Comparison of ENCODE assay signal across 9 cellular contexts in genomic region chr1:109399326-109399957, GRCh38. TPM values are rescaled to one million over a fixed set of nuclear protein-coding genes. Genes with fewer than 3 reads are reported as not detected.
DNase-seq lines count a peak whose midpoint lies in the region; ATAC-seq, FAIRE-seq and TF ChIP-seq lines count a peak whose summit lies in the region.
"Had no signal": no experiment of that assay in that cellular context is flagged by ENCODE, and none has a peak within 500 bp of the region (broad histone marks: within the 10 kb centered on the region; RNA-seq: fewer than 3 reads in every experiment).

No MANE protein-coding gene starts in this region.

- TF ChIP-seq EP300 in GM12878 (IDR thresholded peaks at IDR 0.05; ENCODE audit: borderline replicate concordance in 1 of 2, control insufficient read depth in 1 of 2, low read depth in 2 of 2, low read length in 2 of 2): no peak

- H2AFZ ChIP-seq in GM12878 (ENCODE audit: control insufficient read depth, low read depth, low read length): no peak overlapping the region

- H3K4me3 ChIP-seq in HFF-Myc (replicated peaks; ENCODE audit: low read depth, low read length): no peak overlapping the region
- H3K4me3 ChIP-seq in GM12878: no peak overlapping the region
- H3K4me3 ChIP-seq: skin epidermis had no signal

- H3K4me2 ChIP-seq in GM12878 (ENCODE audit: control insufficient read depth, insufficient read depth): no peak overlapping the region

- peak; percentile 16 for TF ChIP-seq CTCF in HFF-Myc (IDR thresholded peaks at IDR 0.05; ENCODE audit: low read depth, low read length, missing control alignments)
- peak; percentile 10 to 74 (median 46); a peak in 5 of 6 replicates for TF ChIP-seq CTCF in GM12878 (IDR thresholded peaks at IDR 0.05 in 2 of 3, conservative IDR thresholded peaks at IDR 0.05 in 1 of 3; ENCODE audit: control insufficient read depth in 2 of 3, extremely low read depth in 1 of 3, insufficient read depth in 1 of 3, low read depth in 3 of 3, low read length in 3 of 3)

- H3K27me3 ChIP-seq in GM12878 (replicated peaks in 1 of 2; ENCODE audit: control insufficient read depth in 2 of 2, insufficient read depth in 2 of 2, low read length in 1 of 2): peaks cover 1 to 4% of the 10 kb centered on the region in 2 experiments; a peak in 3 of 4 replicates

- no TSS peak for BruUV-seq in GM12878 (replicated peaks; lab: Mats Ljungman, UMichigan)

- H3K79me2 ChIP-seq in GM12878 (ENCODE audit: control insufficient read depth, insufficient read depth, low read length): no peaks in the 10 kb centered on the region

- POLR2A ChIA-PET in GM12878 (lab: Charles Lee): interaction anchor here (0.9 kb wide), 1 partner anchor 26 kb away, joined by 4 read pairs; no protein-coding TSS in a partner anchor

- TF ChIP-seq RAD21 in GM12878 (IDR thresholded peaks at IDR 0.05; ENCODE audit: insufficient read depth, low read depth, low read length): peak; percentile 76

- in situ Hi-C loops in Caki2 (cut with HindIII; ENCODE audit: low pct_unique_long_range_greater_than_20kb, low sequenced_read_pairs) (no loop called here), GM12878 (cut with MboI) (no loop called here)

- SMC1A ChIA-PET in GM12878 (lab: Charles Lee; ENCODE audit: uncharacterized antibody, unreplicated experiment): interaction anchor here (0.6 to 6.6 kb wide), 26 partner anchors 8 to 237 kb away, joined by 3 to 113 read pairs (median 5); partner anchors contain the start of genes PSRC1 and SARS1

- DNase-seq in Caki2 (ENCODE audit: low read depth): peak; percentile 52
- peak; percentile 63 for DNase-seq in HFF-Myc (ENCODE audit: extremely low read depth, low read depth)
- DNase-seq in NCI-H526 treated with DMSO at 0.1 percent for 48 hours (lab: John Stamatoyannopoulos, UW): peak; percentile 84
- no peak for DNase-seq in GM12878 (ENCODE audit: low read depth, low spot score)
- peak; percentile 26 for DNase-seq in iPS-NIHi7 (ENCODE audit: extremely low spot score)
- DNase-seq in superior temporal gyrus (ENCODE audit: extremely low spot score): peak; percentile 100
- no peak for DNase-seq in mesenteric fat pad (ENCODE audit: low spot score)

- CTCF ChIA-PET in GM12878 (lab: Yijun Ruan, JAX): interaction anchor here (0.6 to 8.0 kb wide), 52 partner anchors 9 to 525 kb away, joined by 3 to 241 read pairs (median 4); partner anchors contain the start of genes ATXN7L2, CYB561D1, MYBPHL and PSMA5

- H4K20me1 ChIP-seq in GM12878 (ENCODE audit: control insufficient read depth, insufficient read depth): no peaks in the 10 kb centered on the region

- peaks cover 2 to 22% of the 10 kb centered on the region in 2 experiments for H3K36me3 ChIP-seq in GM12878 (ENCODE audit: control insufficient read depth in 2 of 2, insufficient read depth in 2 of 2, low read length in 1 of 2)

- peak; percentile 51 for ATAC-seq in GM12878
- ATAC-seq in HG02571 (IDR thresholded peaks at IDR 0.05; ENCODE audit: unreplicated experiment): no peak

- no peak overlapping the region for H3K27ac ChIP-seq in GM12878 (ENCODE audit: control insufficient read depth, insufficient read depth)

- H3K4me1 ChIP-seq in GM12878 (ENCODE audit: control insufficient read depth, insufficient read depth, low read length): no peaks in the 10 kb centered on the region; the same call in 1 of the 2 replicates

- no peak for TF ChIP-seq POLR2A in GM12878 (IDR thresholded peaks at IDR 0.05; ENCODE audit: low read depth, low read length)

- peak; percentile 84 for FAIRE-seq in GM12878 (lab: Jason Lieb, UNC)

- RAD21 ChIA-PET in GM12878 (lab: Charles Lee; ENCODE audit: unreplicated experiment): interaction anchor here (0.7 to 6.0 kb wide), 19 partner anchors 8 to 200 kb away, joined by 3 to 87 read pairs (median 5); partner anchors contain the start of genes CYB561D1, PSMA5 and PSRC1

- WGBS in GM12878 (ENCODE audit: insufficient coverage, insufficient replicate concordance, low lambda C conversion rate, missing lambda C conversion rate): 28% methylated on average over 2 of the region's 2 CpGs

- no peak overlapping the region for H3K9ac ChIP-seq in GM12878 (ENCODE audit: control insufficient read depth, insufficient read depth, low read length)

- no peaks in the 10 kb centered on the region for H3K9me3 ChIP-seq in GM12878 (replicated peaks; ENCODE audit: control insufficient read depth, insufficient read depth, low read length)

- intact Hi-C loops in GM12878 (cut with micrococcal nuclease; ENCODE audit: unreplicated experiment): loop anchor here (1.0 to 10.0 kb wide), 4 partner anchors 122 to 285 kb away; partner anchors contain the start of gene ELAPOR1

TF ChIP-seq in GM12878, 131 proteins besides CTCF, POLR2A, EP300 and RAD21 (continues in another document):
- peak; percentile 44 for TF ChIP-seq PBX3 (IDR thresholded peaks at IDR 0.05; ENCODE audit: insufficient replicate concordance, low read depth, low read length)
- no peak for TF ChIP-seq HCFC1 (IDR thresholded peaks at IDR 0.05; ENCODE audit: low read length)
- TF ChIP-seq TAF1 (IDR thresholded peaks at IDR 0.05; ENCODE audit: borderline replicate concordance, low read depth, low read length): no peak

RNA-seq across cellular contexts. Expression of gene SORT1, which starts 1.7 kb away (rescaled TPM):
- 9.5 and 11.0 TPM in 2 replicates for total RNA-seq in Caki2 (2014; rRNA removed; shearing (Covaris generic); ENCODE audit: low replicate concordance)
- 2.6 and 2.9 TPM in 2 replicates for total RNA-seq in GM12878 (2013; cell fraction: nucleolus; rRNA removed)
- total RNA-seq in GM12878 (2014; rRNA removed) (0.27 and 0.28 TPM in 2 replicates), GM12878 (2014; rRNA removed; fragmentation: Illumina TruSeq; extraction: Trizol) (0.18 and 0.23 TPM in 2 replicates), GM12878 (2021) (1.2 and 1.4 TPM in 2 replicates), mesenteric fat pad (169 TPM)
- polyA plus RNA-seq in GM12878 (2011; ENCODE audit: low read depth): 0.77 TPM
- polyA plus RNA-seq in GM12878 (2011; rRNA removed) (0.33 and 0.62 TPM in 2 replicates), GM12878 (2014; fragmentation: Illumina TruSeq; extraction: Trizol) (0.16 and 0.59 TPM in 2 replicates), GM12878 (2014; fragmentation: Nextera tagmentation; extraction: Ambion mirVana) (under 1 TPM; 0.06 to 0.16 TPM), GM12878 (2014; rRNA removed) (0.39 and 0.42 TPM in 2 replicates), GM12878 (2016; fragmentation: Nextera tagmentation; extraction: Ambion mirVana) (1 to 10 TPM in 1 of 2 experiments, not detected in 1; 1.9 TPM)
- 0.30 and 0.33 TPM in 2 replicates for polyA plus RNA-seq in GM12878 (2011; cell fraction: cytosol; rRNA removed)
- polyA plus RNA-seq in GM12878 (2011; cell fraction: nucleus; rRNA removed): 0.25 and 0.53 TPM in 2 replicates
- 1.2 TPM in 2 replicates for polyA plus RNA-seq in GM12878 (2012)
- polyA minus RNA-seq in GM12878 (2011; rRNA and poly(A)+ RNA removed): 1.4 and 1.6 TPM in 2 replicates
- polyA minus RNA-seq in GM12878 (2011; cell fraction: cytosol; rRNA and poly(A)+ RNA removed): 1.1 and 2.6 TPM in 2 replicates
- 0.36 and 2.6 TPM in 2 replicates for polyA minus RNA-seq in GM12878 (2011; cell fraction: nucleus; rRNA and poly(A)+ RNA removed)

RNA-seq across cellular contexts. Expression of gene PSMA5, which starts 26.8 kb away (rescaled TPM):
- total RNA-seq in Caki2 (2014; rRNA removed; shearing (Covaris generic); ENCODE audit: low replicate concordance): 106 and 108 TPM in 2 replicates
- 44.7 and 51.5 TPM in 2 replicates for total RNA-seq in GM12878 (2013; cell fraction: nucleolus; rRNA removed)
- total RNA-seq in GM12878 (2014; rRNA removed) (58.7 and 68.4 TPM in 2 replicates), GM12878 (2014; rRNA removed; fragmentation: Illumina TruSeq; extraction: Trizol) (89.3 and 96.9 TPM in 2 replicates), GM12878 (2021) (166 and 170 TPM in 2 replicates), mesenteric fat pad (63.9 TPM)
- 70.3 TPM for polyA plus RNA-seq in GM12878 (2011; ENCODE audit: low read depth)
- polyA plus RNA-seq in GM12878 (2011; rRNA removed) (203 and 210 TPM in 2 replicates), GM12878 (2014; fragmentation: Illumina TruSeq; extraction: Trizol) (146 and 154 TPM in 2 replicates), GM12878 (2014; fragmentation: Nextera tagmentation; extraction: Ambion mirVana) (100 to 1,000 TPM; 267 to 271 TPM), GM12878 (2014; rRNA removed) (124 and 141 TPM in 2 replicates), GM12878 (2016; fragmentation: Nextera tagmentation; extraction: Ambion mirVana) (100 to 1,000 TPM; 235 to 250 TPM)
- 138 and 147 TPM in 2 replicates for polyA plus RNA-seq in GM12878 (2011; cell fraction: cytosol; rRNA removed)
- polyA plus RNA-seq in GM12878 (2011; cell fraction: nucleus; rRNA removed): 80.0 and 90.5 TPM in 2 replicates
- 98.8 and 101 TPM in 2 replicates for polyA plus RNA-seq in GM12878 (2012)
- polyA minus RNA-seq in GM12878 (2011; rRNA and poly(A)+ RNA removed): 119 and 123 TPM in 2 replicates
- 49.6 and 52.4 TPM in 2 replicates for polyA minus RNA-seq in GM12878 (2011; cell fraction: cytosol; rRNA and poly(A)+ RNA removed)
- polyA minus RNA-seq in GM12878 (2011; cell fraction: nucleus; rRNA and poly(A)+ RNA removed): 24.2 and 33.5 TPM in 2 replicates

Comparison
In these comparisons a context has a peak if more than half of its experiments do, and no peak if none do; other contexts are left out.
1. DNase-seq: peak in Caki2 (single experiment), HFF-Myc (single experiment), NCI-H526 treated with DMSO at 0.1 percent for 48 hours (single experiment), iPS-NIHi7 (single experiment) and superior temporal gyrus (single experiment); none in GM12878 (single experiment) and mesenteric fat pad (single experiment).
2. RNA of gene SORT1, which starts 1.7 kb away (total RNA-seq): 169 TPM in mesenteric fat pad (single experiment); 9.5 to 11.0 TPM in Caki2 and 0.18 to 2.9 TPM in GM12878; every median in the first group is over 10 times any median in the second.